27 cellular contexts compared by ENCODE assay signal in genomic region chr2:148533685-148534084, GRCh38.
"Had no signal": no experiment of that assay in that cellular context is flagged by ENCODE, and none has a peak within 500 bp of the region (broad histone marks: within the 10 kb centered on the region; RNA-seq: fewer than 3 reads in every experiment).

No MANE protein-coding gene starts in this region.

- H3K4me3 ChIP-seq: adrenal gland, body of pancreas, gastrocnemius medialis, hepatocyte, mucosa of descending colon, ovary, right lobe of liver, thoracic aorta, vagina had no signal

- H3K27me3 ChIP-seq: adrenal gland, body of pancreas, gastrocnemius medialis, hepatocyte, neutrophil, ovary, right lobe of liver, vagina had no signal

- DNase-seq: activated CD4-positive, alpha-beta T cell treated with anti-CD3 and anti-CD28 coated beads for 48 hours; activated CD4-positive, alpha-beta T cell treated with anti-CD3 and anti-CD28 coated beads, Interleukin-2, amount 50 U/mL, for 48 hours; activated CD4-positive, CD25-positive, alpha-beta regulatory T cell; activated effector memory CD4-positive, alpha-beta T cell treated with anti-CD3 and anti-CD28 coated beads, Interleukin-2, amount 50 U/mL, for 16 hours; activated naive CD4-positive, alpha-beta T cell treated with anti-CD3 and anti-CD28 coated beads for 36 hours; activated naive CD8-positive, alpha-beta T cell treated with anti-CD3 and anti-CD28 coated beads for 36 hours; aorta; body of pancreas; dermis blood vessel endothelial cell; effector CD4-positive, alpha-beta T cell; gastrocnemius medialis; left cardiac atrium; left ventricle myocardium superior; mucosa of descending colon; ovary; stimulated activated CD4-positive, alpha-beta T cell treated with anti-CD3 and anti-CD28 coated beads, Interleukin-2, amount 100 ng/mL, for 48 hours; stimulated activated naive CD8-positive, alpha-beta T cell treated with anti-CD3 and anti-CD28 coated beads, Interleukin-15, Interleukin-2, amounts not matched to agents 100 U/mL and 50 U/mL, for 24 hours; trophoblast cell had no signal

- H3K36me3 Mint-ChIP-seq: activated naive CD8-positive, alpha-beta T cell treated with anti-CD3 and anti-CD28 coated beads for 36 hours had no signal

- H3K27me3 Mint-ChIP-seq: activated naive CD8-positive, alpha-beta T cell treated with anti-CD3 and anti-CD28 coated beads for 36 hours had no signal

- H3K27ac ChIP-seq: adrenal gland, body of pancreas, gastrocnemius medialis, hepatocyte, neutrophil, ovary, right lobe of liver, thoracic aorta, vagina had no signal

- H3K9me3 Mint-ChIP-seq: activated naive CD4-positive, alpha-beta T cell treated with anti-CD3 and anti-CD28 coated beads for 36 hours; nephron; T-helper 2 cell treated with Interferon-gamma antibody and Interleukin-4, amounts not matched to agents 5 μg/mL and 100 μg/mL, for 36 hours had no signal

- H3K4me1 Mint-ChIP-seq: nephron had no signal

- ATAC-seq: body of pancreas; gastrocnemius medialis; mucosa of descending colon; right lobe of liver; stimulated activated naive CD8-positive, alpha-beta T cell treated with anti-CD3 and anti-CD28 coated beads, Interleukin-15, Interleukin-2, amounts not matched to agents 100 U/mL and 50 U/mL, for 24 hours had no signal

- H3K9me3 ChIP-seq: adrenal gland, body of pancreas, gastrocnemius medialis, mucosa of descending colon, neutrophil, ovary, right lobe of liver, thoracic aorta, vagina had no signal

- H3K4me3 Mint-ChIP-seq: activated naive CD4-positive, alpha-beta T cell treated with anti-CD3 and anti-CD28 coated beads for 36 hours; activated naive CD8-positive, alpha-beta T cell treated with anti-CD3 and anti-CD28 coated beads for 36 hours; nephron; T-helper 2 cell treated with Interferon-gamma antibody and Interleukin-4, amounts not matched to agents 5 μg/mL and 100 μg/mL, for 36 hours had no signal

- H3K36me3 ChIP-seq: adrenal gland, gastrocnemius medialis, neutrophil, ovary, right lobe of liver, thoracic aorta, vagina had no signal

- H3K4me1 ChIP-seq: body of pancreas, gastrocnemius medialis, vagina had no signal

- H3K27ac Mint-ChIP-seq: activated naive CD4-positive, alpha-beta T cell treated with anti-CD3 and anti-CD28 coated beads for 36 hours; activated naive CD8-positive, alpha-beta T cell treated with anti-CD3 and anti-CD28 coated beads for 36 hours; nephron; progenitor cell of endocrine pancreas; T-helper 2 cell treated with Interferon-gamma antibody and Interleukin-4, amounts not matched to agents 5 μg/mL and 100 μg/mL, for 36 hours had no signal
